Comparison of ENCODE assay signal across 24 cellular contexts in the genomic region with DNA sequence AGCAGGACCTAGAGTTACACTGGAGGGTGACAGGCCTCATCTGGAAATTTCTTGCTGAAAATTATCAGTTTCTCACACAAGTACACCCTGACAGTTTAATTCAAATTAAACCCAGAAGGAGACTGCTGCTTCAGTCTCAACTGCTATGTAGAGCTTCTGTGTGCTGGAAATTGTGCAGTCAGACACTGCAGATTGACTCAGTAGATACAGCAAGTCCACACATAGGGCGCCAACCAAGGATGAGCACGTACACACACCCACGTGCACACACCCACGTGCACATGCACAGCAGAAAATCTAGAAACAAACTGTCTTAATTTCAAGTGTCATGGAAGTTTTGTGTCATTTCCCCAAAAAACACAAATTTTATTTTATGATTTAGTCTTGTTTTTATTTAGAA.
"Had no signal": no experiment of that assay in that cellular context is flagged by ENCODE, and none has a peak within 500 bp of the region (broad histone marks: within the 10 kb centered on the region; RNA-seq: fewer than 3 reads in every experiment).

No MANE protein-coding gene starts in this region.

- H3K27ac Mint-ChIP-seq: endodermal cell; immature natural killer cell; naive thymus-derived CD8-positive, alpha-beta T cell; nephron progenitor cell had no signal

- H3K4me2 ChIP-seq: smooth muscle cell had no signal

- H3K27me3 Mint-ChIP-seq: type B pancreatic cell had no signal

- DNase-seq: effector CD4-positive, alpha-beta T cell; endodermal cell; foreskin keratinocyte; glutamatergic neuron; heart right ventricle; immature natural killer cell; islet precursor cell; kidney glomerular epithelial cell; left ventricle myocardium superior; lower lobe of right lung; naive thymus-derived CD8-positive, alpha-beta T cell; nephron progenitor cell; stimulated activated CD4-positive, alpha-beta T cell treated with anti-CD3 and anti-CD28 coated beads, Interleukin-2, amount 100 ng/mL, for 48 hours; stimulated activated CD8-positive, alpha-beta memory T cell treated with anti-CD3 and anti-CD28 coated beads, Interleukin-4, amount 100 ng/mL, for 48 hours; stimulated activated naive CD4-positive, alpha-beta T cell treated with Interleukin-2 at 50 U/mL for 16 hours; stomach; thyroid gland had no signal

- H3K36me3 Mint-ChIP-seq: type B pancreatic cell had no signal

- H3K4me1 Mint-ChIP-seq: endodermal cell; immature natural killer cell; naive thymus-derived CD8-positive, alpha-beta T cell had no signal

- H3K4me3 ChIP-seq: dorsolateral prefrontal cortex, esophagus muscularis mucosa, heart right ventricle, lower lobe of right lung, prostate gland, right atrium auricular region, smooth muscle cell, stomach, thyroid gland had no signal

- H3K27me3 ChIP-seq: foreskin keratinocyte, right atrium auricular region, thyroid gland had no signal

- H3K4me3 Mint-ChIP-seq: endodermal cell; immature natural killer cell; naive thymus-derived CD8-positive, alpha-beta T cell; nephron progenitor cell; type B pancreatic cell had no signal

- H3K4me1 ChIP-seq: lower lobe of right lung, prostate gland, right atrium auricular region had no signal

- ATAC-seq: foreskin keratinocyte; heart right ventricle; left ventricle myocardium superior; lower lobe of right lung; naive thymus-derived CD8-positive, alpha-beta T cell; sciatic nerve had no signal

- H3K27ac ChIP-seq: dorsolateral prefrontal cortex, esophagus muscularis mucosa, foreskin keratinocyte, heart right ventricle, lower lobe of right lung, prostate gland, right atrium auricular region, stomach, thyroid gland had no signal

- H3K36me3 ChIP-seq: esophagus muscularis mucosa, heart right ventricle, lower lobe of right lung, prostate gland, right atrium auricular region, stomach, thyroid gland had no signal

- H3K9me3 ChIP-seq: lower lobe of right lung, prostate gland, thyroid gland had no signal
